ENCODE assay signal across 2 cellular contexts in the genomic region with DNA sequence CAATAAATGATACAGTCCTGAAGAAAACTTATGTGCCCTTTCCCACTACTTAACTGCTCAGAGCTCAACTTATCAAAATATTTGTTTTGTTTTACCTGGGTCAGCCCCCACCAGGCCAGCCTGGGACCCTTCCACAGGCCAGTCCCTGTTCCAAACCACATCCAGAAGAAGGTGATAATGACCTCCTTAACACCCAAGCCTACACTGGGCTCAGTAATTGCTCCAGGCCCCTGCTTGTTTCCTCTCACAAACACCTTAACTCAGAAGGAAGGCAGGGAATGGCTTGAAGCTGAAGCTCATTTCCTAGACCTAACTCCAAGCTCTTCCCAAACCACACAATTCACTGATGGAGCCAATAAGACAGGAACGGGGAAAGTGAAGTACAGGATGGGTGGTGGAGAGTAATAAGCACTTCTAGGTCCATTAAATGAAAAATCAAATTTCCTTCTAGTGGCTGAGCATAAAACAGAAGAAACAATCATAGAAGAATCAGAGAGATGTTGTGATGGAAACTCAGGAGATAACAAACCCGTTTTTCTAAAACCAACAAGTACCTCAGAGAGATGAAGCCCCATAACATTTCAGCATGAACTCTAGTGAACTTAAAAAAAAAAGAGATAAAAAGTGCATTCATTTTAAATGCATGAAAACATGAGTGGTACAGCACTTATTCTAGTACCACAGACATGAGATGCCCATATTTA.
TF ChIP-seq lines count a peak whose summit lies in the region.

No MANE protein-coding gene starts in this region.

TF ChIP-seq in IMR-90, 13 proteins besides CTCF, POLR2A, EP300 and RAD21:
- TF ChIP-seq BHLHE40 (IDR thresholded peaks at IDR 0.05; ENCODE audit: low read depth, low read length) (no peak), MXI1 (IDR thresholded peaks at IDR 0.05; ENCODE audit: borderline replicate concordance, low read depth, low read length) (no peak), CEBPB (IDR thresholded peaks at IDR 0.05; ENCODE audit: low read depth, low read length) (no peak)

TF ChIP-seq in HEK293T, 16 proteins besides CTCF, POLR2A, EP300 and RAD21:
- TF ChIP-seq TARDBP (IDR thresholded peaks at IDR 0.05) = no peak
- no peak for TF ChIP-seq ZNF384 (IDR thresholded peaks at IDR 0.05)
- TF ChIP-seq NFRKB (IDR thresholded peaks at IDR 0.05) = no peak
- no peak for TF ChIP-seq HDGF (IDR thresholded peaks at IDR 0.05; ENCODE audit: borderline replicate concordance)
- TF ChIP-seq BHLHE40 (IDR thresholded peaks at IDR 0.05; ENCODE audit: borderline replicate concordance) = no peak
- TF ChIP-seq FOXA1 (IDR thresholded peaks at IDR 0.05) = no peak
